In the genomic region with DNA sequence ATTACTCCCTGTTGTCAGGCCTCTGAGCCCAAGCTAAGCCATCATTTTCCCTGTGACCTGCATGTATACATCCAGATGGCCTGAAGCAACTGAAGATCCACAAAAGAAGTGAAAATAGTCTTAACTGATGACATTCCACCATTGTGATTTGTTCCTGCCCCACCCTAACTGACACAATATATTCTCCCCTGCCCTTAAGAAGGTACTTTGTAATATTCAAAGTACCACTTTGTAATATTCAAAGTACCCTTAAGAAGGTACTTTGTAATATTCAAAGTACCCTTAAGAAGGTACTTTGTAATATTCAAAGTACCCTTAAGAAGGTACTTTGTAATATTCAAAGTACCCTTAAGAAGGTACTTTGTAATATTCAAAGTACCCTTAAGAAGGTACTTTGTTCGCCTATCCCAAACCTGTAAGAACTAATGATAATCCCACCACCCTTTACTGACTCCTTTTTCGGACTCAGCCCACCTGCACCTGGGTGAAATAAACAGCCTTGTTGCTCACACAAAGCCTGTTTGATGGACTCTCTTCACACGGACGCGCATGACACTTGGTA, we compare ENCODE assay signal across 14 cellular contexts. TPM values are rescaled to one million over a fixed set of nuclear protein-coding genes. Genes with fewer than 3 reads are reported as not detected.
"Had no signal": no experiment of that assay in that cellular context is flagged by ENCODE, and none has a peak within 500 bp of the region (broad histone marks: within the 10 kb centered on the region; RNA-seq: fewer than 3 reads in every experiment).

No MANE protein-coding gene starts in this region.

RNA-seq across cellular contexts. Expression of gene MS4A10, which starts 38.7 kb away (rescaled TPM):
- total RNA-seq: subcutaneous adipose tissue, suprapubic skin, temporal lobe, thoracic aorta, thyroid gland, tibial nerve, upper lobe of left lung, upper lobe of right lung, ureter, urinary bladder, uterus, vagina had no signal
- polyA plus RNA-seq: stomach, urinary bladder had no signal

RNA-seq across cellular contexts. Expression of gene ZP1, which starts 43.5 kb away (rescaled TPM):
- total RNA-seq: temporal lobe, thoracic aorta, thyroid gland, tibial nerve, transverse colon, upper lobe of left lung, upper lobe of right lung, ureter, urinary bladder, uterus, vagina had no signal
